10 cellular contexts compared by ENCODE assay signal in the genomic region with DNA sequence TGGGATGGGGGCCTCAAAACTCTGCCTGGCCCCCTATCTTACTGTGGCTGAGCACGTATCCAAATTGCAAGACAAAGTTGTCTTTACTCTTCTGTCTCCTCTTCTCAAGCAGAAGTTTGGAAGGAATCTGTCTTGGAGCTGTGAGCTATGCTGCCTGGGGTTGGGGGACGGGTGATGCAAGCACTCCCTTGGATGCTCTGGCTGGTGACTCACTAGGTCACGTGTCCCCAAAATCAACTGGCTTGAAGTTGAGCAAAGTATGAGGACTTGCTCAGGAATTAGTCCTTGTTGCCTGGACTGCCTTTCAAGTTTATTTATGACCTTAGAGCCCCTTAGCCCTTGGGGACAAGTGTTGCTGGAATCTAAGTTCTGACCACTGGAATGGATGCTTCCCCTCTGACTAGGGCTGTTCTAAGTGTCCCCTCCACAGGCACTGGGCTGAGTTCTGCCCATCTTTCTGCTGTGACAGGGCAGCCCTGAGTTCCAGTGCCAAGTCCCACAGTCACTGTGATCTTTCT.
A peak's percentile ranks its signal among the peaks of the same experiment; 100 is the strongest.
DNase-seq lines count a peak whose midpoint lies in the region; ATAC-seq and TF ChIP-seq lines count a peak whose summit lies in the region.
"Had no signal": no experiment of that assay in that cellular context is flagged by ENCODE, and none has a peak within 500 bp of the region (broad histone marks: within the 10 kb centered on the region; RNA-seq: fewer than 3 reads in every experiment).

No MANE protein-coding gene starts in this region.

- no peaks in the 10 kb centered on the region for H3K9me2 ChIP-seq in GM23248 (ENCODE audit: insufficient read depth)

- H3K4me1 Mint-ChIP-seq in activated T-cell treated with anti-CD3 and anti-CD28 coated beads, Interleukin-2, amount 50 U/mL, for 4 hours (ENCODE audit: low read depth) = no peaks in the 10 kb centered on the region
- H3K4me1 Mint-ChIP-seq: activated B cell treated with CpG ODN at 0.5 μM for 24 hours had no signal

- peaks cover 5% of the 10 kb centered on the region for H3K9me3 Mint-ChIP-seq in activated T-cell treated with anti-CD3 and anti-CD28 coated beads, Interleukin-2, amount 50 U/mL, for 4 hours
- H3K9me3 Mint-ChIP-seq: activated B cell treated with CpG ODN at 0.5 μM for 24 hours had no signal

- CTCF ChIA-PET in RWPE1 (lab: Yijun Ruan, JAX) = interaction anchor here (0.6 kb wide), 1 partner anchor 878 kb away, joined by 4 read pairs; no protein-coding TSS in a partner anchor

- peaks cover 19% of the 10 kb centered on the region for H3F3A ChIP-seq in GM23248 (ENCODE audit: insufficient read depth)

- peak; percentile 89 for ATAC-seq in thoracic aorta (ENCODE audit: insufficient number of reproducible peaks, low FRiP score, low read depth)
- ATAC-seq in activated T-cell treated with anti-CD3 and anti-CD28 coated beads, Interleukin-2, amount 50 U/mL, for 4 hours = no peak

- H4K20me1 ChIP-seq in GM23248 (ENCODE audit: insufficient read depth) = no peaks in the 10 kb centered on the region

- DNase-seq in GM23248 = peak; percentile 97
- DNase-seq in RWPE1 (ENCODE audit: low spot score) = peak; percentile 55
- DNase-seq in foreskin fibroblast = peak; percentile 93 to 97
- DNase-seq in thoracic aorta (ENCODE audit: low spot score) = peak; percentile 21
- DNase-seq in activated T-cell treated with anti-CD3 and anti-CD28 coated beads for 4 hours = no peak
- DNase-seq in stimulated activated CD8-positive, alpha-beta memory T cell treated with anti-CD3 and anti-CD28 coated beads, Interleukin-4, amount 100 ng/mL, for 48 hours = no peak
- DNase-seq in activated T-cell treated with anti-CD3 and anti-CD28 coated beads, Interleukin-2, amount 50 U/mL, for 4 hours = no peak
- DNase-seq in GM19238 (ENCODE audit: insufficient read length, low spot score) = no peak
- DNase-seq: activated B cell treated with CpG ODN at 0.5 μM for 24 hours had no signal

- TF ChIP-seq CTCF in RWPE1 (conservative IDR thresholded peaks at IDR 0.05; ENCODE audit: low read depth) = no peak
- no peak for TF ChIP-seq CTCF in foreskin fibroblast (IDR thresholded peaks at IDR 0.05; ENCODE audit: low read depth, low read length)
- TF ChIP-seq CTCF in thoracic aorta (IDR thresholded peaks at IDR 0.05) = no peak

- no peaks in the 10 kb centered on the region for H3K27me3 ChIP-seq in GM23248 (replicated peaks; ENCODE audit: insufficient read depth)
- no peaks in the 10 kb centered on the region for H3K27me3 ChIP-seq in thoracic aorta (replicated peaks; ENCODE audit: insufficient read depth)

- peak overlapping the region; percentile 49 for H3K4me3 ChIP-seq in GM23248
- no peak overlapping the region for H3K4me3 ChIP-seq in foreskin fibroblast (ENCODE audit: low read depth in 1 of 2, low read length in 2 of 2)
- H3K4me3 ChIP-seq in thoracic aorta = peak overlapping the region; percentile 15

- H2AFZ ChIP-seq in GM23248 = peak overlapping the region; percentile 40; the same call in 1 of the 2 replicates

- no peaks in the 10 kb centered on the region for H3K27me3 Mint-ChIP-seq in activated T-cell treated with anti-CD3 and anti-CD28 coated beads, Interleukin-2, amount 50 U/mL, for 4 hours (ENCODE audit: low read depth)
- H3K27me3 Mint-ChIP-seq: activated B cell treated with CpG ODN at 0.5 μM for 24 hours; stimulated activated naive CD8-positive, alpha-beta T cell treated with anti-CD3 and anti-CD28 coated beads, Interleukin-15, Interleukin-2, amounts not matched to agents 100 ng/mL and 50 ng/mL, for 24 hours had no signal

- peak overlapping the region; percentile 68 for H3K4me2 ChIP-seq in GM23248 (ENCODE audit: unreplicated experiment)

- peaks cover 2% of the 10 kb centered on the region for H3K36me3 Mint-ChIP-seq in activated T-cell treated with anti-CD3 and anti-CD28 coated beads, Interleukin-2, amount 50 U/mL, for 4 hours (ENCODE audit: insufficient read depth)

- WGBS in GM23248 (ENCODE audit: low coverage in 1 of 2, low lambda C conversion rate in 2 of 2, missing lambda C conversion rate in 2 of 2), 2 experiments = 14 to 17% methylated on average over 3 of the region's 3 CpGs

- in situ Hi-C loops in GM23248 (cut with MboI) = no loop called here

- no peak overlapping the region for H3K4me3 Mint-ChIP-seq in activated T-cell treated with anti-CD3 and anti-CD28 coated beads, Interleukin-2, amount 50 U/mL, for 4 hours
- H3K4me3 Mint-ChIP-seq: activated B cell treated with CpG ODN at 0.5 μM for 24 hours; stimulated activated naive CD8-positive, alpha-beta T cell treated with anti-CD3 and anti-CD28 coated beads, Interleukin-15, Interleukin-2, amounts not matched to agents 100 ng/mL and 50 ng/mL, for 24 hours had no signal

- H3K36me3 ChIP-seq in GM23248 (ENCODE audit: low read depth) (no peaks in the 10 kb centered on the region), thoracic aorta (no peaks in the 10 kb centered on the region)

- H3K4me1 ChIP-seq in GM23248 (ENCODE audit: insufficient read depth) (peaks cover 33% of the 10 kb centered on the region), thoracic aorta (ENCODE audit: control insufficient read depth in 1 of 2, low read depth in 2 of 2) (peaks cover 5 to 18% of the 10 kb centered on the region in 2 donors)

- no peaks in the 10 kb centered on the region for H3K79me2 ChIP-seq in GM23248 (ENCODE audit: insufficient read depth)

- H3K9ac ChIP-seq in GM23248 = peak overlapping the region; percentile 83

- no peaks in the 10 kb centered on the region for H3K9me3 ChIP-seq in GM23248 (ENCODE audit: low read depth)
- H3K9me3 ChIP-seq in thoracic aorta = no peaks in the 10 kb centered on the region

- POLR2A ChIA-PET in RWPE1 (lab: Yijun Ruan, JAX; ENCODE audit: low non-redundant PET) = no interaction called here

- H3K27ac ChIP-seq in GM23248 (peak overlapping the region; percentile 99), RWPE1 (peak overlapping the region; percentile 81), thoracic aorta (peak overlapping the region; percentile 72 to 88)

Comparison
In these comparisons a context has a peak if more than half of its experiments do, and no peak if none do; other contexts are left out.
1. DNase-seq: peak in GM23248 (single experiment), RWPE1 (single experiment), foreskin fibroblast (2 of 2) and thoracic aorta (single experiment); none in activated T-cell treated with anti-CD3 and anti-CD28 coated beads for 4 hours (single experiment), stimulated activated CD8-positive, alpha-beta memory T cell treated with anti-CD3 and anti-CD28 coated beads, Interleukin-4, amount 100 ng/mL, for 48 hours (single experiment), activated T-cell treated with anti-CD3 and anti-CD28 coated beads, Interleukin-2, amount 50 U/mL, for 4 hours (single experiment) and GM19238 (single experiment).
2. H3K4me3 ChIP-seq: peak in GM23248 (single experiment) and thoracic aorta (single experiment); none in foreskin fibroblast (0 of 2).
3. Peak in every context shown above with its lines, with median percentiles within 50 percentile points of each other: H3K27ac ChIP-seq.